ENCODE assay signal across 1 cellular context in genomic region chr14:21091784-21092146, GRCh38.
TF ChIP-seq lines count a peak whose summit lies in the region.

No MANE protein-coding gene starts in this region.

TF ChIP-seq in WTC11, 78 proteins besides CTCF, POLR2A, EP300 and RAD21:
- TF ChIP-seq, protein P1, sequence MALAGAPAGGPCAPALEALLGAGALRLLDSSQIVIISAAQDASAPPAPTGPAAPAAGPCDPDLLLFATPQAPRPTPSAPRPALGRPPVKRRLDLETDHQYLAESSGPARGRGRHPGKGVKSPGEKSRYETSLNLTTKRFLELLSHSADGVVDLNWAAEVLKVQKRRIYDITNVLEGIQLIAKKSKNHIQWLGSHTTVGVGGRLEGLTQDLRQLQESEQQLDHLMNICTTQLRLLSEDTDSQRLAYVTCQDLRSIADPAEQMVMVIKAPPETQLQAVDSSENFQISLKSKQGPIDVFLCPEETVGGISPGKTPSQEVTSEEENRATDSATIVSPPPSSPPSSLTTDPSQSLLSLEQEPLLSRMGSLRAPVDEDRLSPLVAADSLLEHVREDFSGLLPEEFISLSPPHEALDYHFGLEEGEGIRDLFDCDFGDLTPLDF (CRISPR knock-in tag; IDR thresholded peaks at IDR 0.05): 0 out of 2 replicates have a peak, but pooled peaks have one; percentile 14
- TF ChIP-seq, protein P2, sequence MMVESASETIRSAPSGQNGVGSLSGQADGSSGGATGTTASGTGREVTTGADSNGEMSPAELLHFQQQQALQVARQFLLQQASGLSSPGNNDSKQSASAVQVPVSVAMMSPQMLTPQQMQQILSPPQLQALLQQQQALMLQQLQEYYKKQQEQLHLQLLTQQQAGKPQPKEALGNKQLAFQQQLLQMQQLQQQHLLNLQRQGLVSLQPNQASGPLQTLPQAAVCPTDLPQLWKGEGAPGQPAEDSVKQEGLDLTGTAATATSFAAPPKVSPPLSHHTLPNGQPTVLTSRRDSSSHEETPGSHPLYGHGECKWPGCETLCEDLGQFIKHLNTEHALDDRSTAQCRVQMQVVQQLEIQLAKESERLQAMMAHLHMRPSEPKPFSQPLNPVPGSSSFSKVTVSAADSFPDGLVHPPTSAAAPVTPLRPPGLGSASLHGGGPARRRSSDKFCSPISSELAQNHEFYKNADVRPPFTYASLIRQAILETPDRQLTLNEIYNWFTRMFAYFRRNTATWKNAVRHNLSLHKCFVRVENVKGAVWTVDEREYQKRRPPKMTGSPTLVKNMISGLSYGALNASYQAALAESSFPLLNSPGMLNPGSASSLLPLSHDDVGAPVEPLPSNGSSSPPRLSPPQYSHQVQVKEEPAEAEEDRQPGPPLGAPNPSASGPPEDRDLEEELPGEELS (CRISPR knock-in tag; IDR thresholded peaks at IDR 0.05): no peak
